12 cellular contexts compared by ENCODE assay signal in genomic region chr3:71210257-71211002, GRCh38.
DNase-seq lines count a peak whose midpoint lies in the region; ATAC-seq, FAIRE-seq and TF ChIP-seq lines count a peak whose summit lies in the region.
"Had no signal": no experiment of that assay in that cellular context is flagged by ENCODE, and none has a peak within 500 bp of the region (broad histone marks: within the 10 kb centered on the region; RNA-seq: fewer than 3 reads in every experiment).

No MANE protein-coding gene starts in this region.

- H3K27me3 ChIP-seq in mesendoderm (ENCODE audit: insufficient read depth, low read length, poor library complexity) (no peaks in the 10 kb centered on the region), upper lobe of right lung (no peaks in the 10 kb centered on the region)

- H3K23ac ChIP-seq in mesendoderm (ENCODE audit: low read length), result no peak overlapping the region

- no peak overlapping the region for H2BK15ac ChIP-seq in mesendoderm (replicated peaks; ENCODE audit: low read depth)

- peaks cover 12% of the 10 kb centered on the region for H3K4me1 ChIP-seq in mesendoderm (ENCODE audit: control insufficient read depth, low read depth, low read length)
- H3K4me1 ChIP-seq in upper lobe of right lung, result peaks cover 29% of the 10 kb centered on the region

- FAIRE-seq in RCC 7860 (lab: Jason Lieb, UNC), result no peak

- no peak overlapping the region for H4K8ac ChIP-seq in mesendoderm (ENCODE audit: low read depth, low read length)

- H2BK120ac ChIP-seq in mesendoderm (ENCODE audit: low read depth, low read length), result no peak overlapping the region

- peak; percentile 48 for TF ChIP-seq CTCF in cardiac fibroblast (IDR thresholded peaks at IDR 0.05; ENCODE audit: low read depth, low read length)
- TF ChIP-seq CTCF in upper lobe of right lung (IDR thresholded peaks at IDR 0.05), result no peak

- peak overlapping the region; percentile 81 for H3K18ac ChIP-seq in mesendoderm (ENCODE audit: low read length)

- H3K4me3 Mint-ChIP-seq in activated T-cell treated with anti-CD3 and anti-CD28 coated beads, Interleukin-2, amount 50 U/mL, for 24 hours, result peak overlapping the region; percentile 8
- no peak overlapping the region for H3K4me3 Mint-ChIP-seq in activated T-cell treated with anti-CD3 and anti-CD28 coated beads, Interleukin-2, amount 50 U/mL, for 4 hours
- H3K4me3 Mint-ChIP-seq: brain had no signal

- H4K5ac ChIP-seq in mesendoderm (ENCODE audit: low read length), result no peak overlapping the region

- WGBS in mesendoderm (ENCODE audit: extremely low coverage, insufficient coverage, low lambda C conversion rate), result no CpG with 5 or more reads among the region's 4 CpGs

- H3K56ac ChIP-seq in mesendoderm (ENCODE audit: low read length), result no peak overlapping the region

- no peak overlapping the region for H3K4ac ChIP-seq in mesendoderm (ENCODE audit: low read depth, low read length)

- no peak overlapping the region for H2BK5ac ChIP-seq in mesendoderm (ENCODE audit: low read length)

- peak overlapping the region; percentile 81 for H3K27ac Mint-ChIP-seq in activated T-cell treated with anti-CD3 and anti-CD28 coated beads, Interleukin-2, amount 50 U/mL, for 24 hours

- no peaks in the 10 kb centered on the region for H3K9me3 ChIP-seq in upper lobe of right lung

- no peak for DNase-seq in activated T-cell treated with anti-CD3 and anti-CD28 coated beads, Interleukin-2, amount 50 U/mL, for 24 hours
- DNase-seq in activated T-cell treated with anti-CD3 and anti-CD28 coated beads, Interleukin-2, amount 50 U/mL, for 4 hours, result no peak
- DNase-seq in cardiac fibroblast (ENCODE audit: low read depth in 2 of 2) (peak; percentile 75 to 90), mesendoderm (peak; percentile 78), upper lobe of right lung (no peak), RCC 7860 (ENCODE audit: low spot score) (no peak)
- DNase-seq: COR-L47, H7, NCI-H524 had no signal

- H3K79me1 ChIP-seq in mesendoderm (ENCODE audit: low read length), result no peaks in the 10 kb centered on the region

- no peak overlapping the region for H2AK5ac ChIP-seq in mesendoderm (ENCODE audit: low read length)

- H3K4me3 ChIP-seq in cardiac fibroblast (replicated peaks in 1 of 2; ENCODE audit: low read depth in 2 of 2, low read length in 2 of 2) (no peak overlapping the region), mesendoderm (ENCODE audit: low read length) (no peak overlapping the region), upper lobe of right lung (no peak overlapping the region)

- H3K9ac ChIP-seq in mesendoderm (ENCODE audit: low read length), result no peak overlapping the region

- no peaks in the 10 kb centered on the region for H3K36me3 ChIP-seq in mesendoderm (ENCODE audit: control insufficient read depth, insufficient read depth, low read length)
- H3K36me3 ChIP-seq in upper lobe of right lung, result no peaks in the 10 kb centered on the region

- H3K4me2 ChIP-seq in mesendoderm (ENCODE audit: low read length), result no peak overlapping the region

- no peak for ATAC-seq in activated T-cell treated with anti-CD3 and anti-CD28 coated beads, Interleukin-2, amount 50 U/mL, for 4 hours
- ATAC-seq in upper lobe of right lung (peak; percentile 87), GM21390 (IDR thresholded peaks at IDR 0.05; ENCODE audit: unreplicated experiment) (no peak), HG03439 (IDR thresholded peaks at IDR 0.05; ENCODE audit: unreplicated experiment) (no peak)

- peaks cover 51% of the 10 kb centered on the region for H3K36me3 Mint-ChIP-seq in activated T-cell treated with anti-CD3 and anti-CD28 coated beads, Interleukin-2, amount 50 U/mL, for 24 hours (ENCODE audit: low read depth)
- peaks cover 19% of the 10 kb centered on the region for H3K36me3 Mint-ChIP-seq in activated T-cell treated with anti-CD3 and anti-CD28 coated beads, Interleukin-2, amount 50 U/mL, for 4 hours (ENCODE audit: insufficient read depth)
- H3K36me3 Mint-ChIP-seq: brain had no signal

- no peaks in the 10 kb centered on the region for H3K9me3 Mint-ChIP-seq in activated T-cell treated with anti-CD3 and anti-CD28 coated beads, Interleukin-2, amount 50 U/mL, for 24 hours
- H3K9me3 Mint-ChIP-seq in activated T-cell treated with anti-CD3 and anti-CD28 coated beads, Interleukin-2, amount 50 U/mL, for 4 hours, result no peaks in the 10 kb centered on the region

- H3K27ac ChIP-seq in mesendoderm (ENCODE audit: low read depth, low read length), result peak overlapping the region; percentile 34
- H3K27ac ChIP-seq in upper lobe of right lung, result peak overlapping the region; percentile 75

- H3K79me2 ChIP-seq in mesendoderm (ENCODE audit: control insufficient read depth, insufficient read depth, low read length), result no peaks in the 10 kb centered on the region

- H3K4me1 Mint-ChIP-seq in activated T-cell treated with anti-CD3 and anti-CD28 coated beads, Interleukin-2, amount 50 U/mL, for 24 hours (ENCODE audit: low read depth), result peaks cover 88% of the 10 kb centered on the region
- peaks cover 74% of the 10 kb centered on the region for H3K4me1 Mint-ChIP-seq in activated T-cell treated with anti-CD3 and anti-CD28 coated beads, Interleukin-2, amount 50 U/mL, for 4 hours (ENCODE audit: low read depth)

- H3K27me3 Mint-ChIP-seq in activated T-cell treated with anti-CD3 and anti-CD28 coated beads, Interleukin-2, amount 50 U/mL, for 24 hours, result no peaks in the 10 kb centered on the region
- no peaks in the 10 kb centered on the region for H3K27me3 Mint-ChIP-seq in activated T-cell treated with anti-CD3 and anti-CD28 coated beads, Interleukin-2, amount 50 U/mL, for 4 hours (ENCODE audit: low read depth)
- H3K27me3 Mint-ChIP-seq: brain had no signal

- intact Hi-C loops in upper lobe of right lung (cut with DNase I), result no loop called here

Comparison
In these comparisons a context has a peak if more than half of its experiments do, and no peak if none do; other contexts are left out.
1. DNase-seq: peak in cardiac fibroblast (2 of 2) and mesendoderm (single experiment); none in activated T-cell treated with anti-CD3 and anti-CD28 coated beads, Interleukin-2, amount 50 U/mL, for 24 hours (single experiment), activated T-cell treated with anti-CD3 and anti-CD28 coated beads, Interleukin-2, amount 50 U/mL, for 4 hours (single experiment), upper lobe of right lung (single experiment) and RCC 7860 (single experiment).